26 cellular contexts compared by ENCODE assay signal in genomic region chr5:79847561-79847960, GRCh38.
"Had no signal": no experiment of that assay in that cellular context is flagged by ENCODE, and none has a peak within 500 bp of the region (broad histone marks: within the 10 kb centered on the region; RNA-seq: fewer than 3 reads in every experiment).

No MANE protein-coding gene starts in this region.

- H3K36me3 ChIP-seq: esophagus squamous epithelium, heart right ventricle, neural progenitor cell, sigmoid colon, tibial artery, upper lobe of left lung had no signal

- H3K4me1 ChIP-seq: esophagus squamous epithelium, psoas muscle, testis, tibial artery, upper lobe of left lung had no signal

- H3K4me1 Mint-ChIP-seq: memory B cell had no signal

- H3K27ac Mint-ChIP-seq: memory B cell; nephron; neural progenitor cell; stimulated activated effector memory CD8-positive, alpha-beta T cell treated with anti-CD3 and anti-CD28 coated beads, Interleukin-12 subunit alpha, Interleukin-12 subunit beta, amount 100 ng/mL, for 72 hours had no signal

- H3K4me3 ChIP-seq: esophagus squamous epithelium, heart right ventricle, lung, neural progenitor cell, psoas muscle, sigmoid colon, testis, tibial artery, upper lobe of left lung had no signal

- DNase-seq: cerebellar nuclear complex; effector CD8-positive, alpha-beta T cell; erythroblast; esophagus squamous epithelium; foreskin melanocyte; glutamatergic neuron; heart right ventricle; hippocampal formation; kidney glomerular epithelial cell; psoas muscle; right cardiac atrium; sigmoid colon; stimulated activated CD4-positive, alpha-beta T cell treated with anti-CD3 and anti-CD28 coated beads, Interleukin-2, amount 100 ng/mL, for 24 hours; stimulated activated CD4-positive, alpha-beta T cell treated with anti-CD3 and anti-CD28 coated beads, Interleukin-4, amount 100 ng/mL, for 24 hours; stimulated activated naive CD4-positive, alpha-beta T cell treated with Interleukin-2 at 50 U/mL for 16 hours; substantia nigra; testis; tibial artery; upper lobe of left lung had no signal

- H3K9me3 ChIP-seq: esophagus squamous epithelium, heart right ventricle, psoas muscle, sigmoid colon, testis, tibial artery, upper lobe of left lung had no signal

- H3K36me3 Mint-ChIP-seq: memory B cell; neural progenitor cell; stimulated activated effector memory CD8-positive, alpha-beta T cell treated with anti-CD3 and anti-CD28 coated beads, Interleukin-12 subunit alpha, Interleukin-12 subunit beta, amount 100 ng/mL, for 72 hours had no signal

- ATAC-seq: heart right ventricle; psoas muscle; right cardiac atrium; stimulated activated effector memory CD8-positive, alpha-beta T cell treated with anti-CD3 and anti-CD28 coated beads, Interleukin-12 subunit alpha, Interleukin-12 subunit beta, amount 100 ng/mL, for 72 hours had no signal

- FAIRE-seq: islet of Langerhans, urothelium cell line had no signal

- H3K9me3 Mint-ChIP-seq: memory B cell; nephron; neural progenitor cell; stimulated activated effector memory CD8-positive, alpha-beta T cell treated with anti-CD3 and anti-CD28 coated beads, Interleukin-12 subunit alpha, Interleukin-12 subunit beta, amount 100 ng/mL, for 72 hours had no signal

- H3K4me2 ChIP-seq: neural progenitor cell had no signal

- H3K4me3 Mint-ChIP-seq: memory B cell; nephron; neural progenitor cell; stimulated activated effector memory CD8-positive, alpha-beta T cell treated with anti-CD3 and anti-CD28 coated beads, Interleukin-12 subunit alpha, Interleukin-12 subunit beta, amount 100 ng/mL, for 72 hours had no signal

- H2AFZ ChIP-seq: neural progenitor cell had no signal

- H3K9ac ChIP-seq: neural progenitor cell had no signal

- H3K27me3 ChIP-seq: esophagus squamous epithelium, heart right ventricle, neural progenitor cell, sigmoid colon, testis, tibial artery, upper lobe of left lung had no signal

- H3K27ac ChIP-seq: esophagus squamous epithelium, neural progenitor cell, psoas muscle, sigmoid colon, testis, tibial artery, upper lobe of left lung had no signal
